In genomic region chr3:53571264-53571663, GRCh38 we compare ENCODE assay signal across 1 cellular context.
TF ChIP-seq lines count a peak whose summit lies in the region.

No MANE protein-coding gene starts in this region.

TF ChIP-seq in HCT116, 20 proteins besides CTCF, POLR2A, EP300 and RAD21 (continued from another document):
- TF ChIP-seq REST (IDR thresholded peaks at IDR 0.05; ENCODE audit: low read depth): no peak
